In the genomic region with DNA sequence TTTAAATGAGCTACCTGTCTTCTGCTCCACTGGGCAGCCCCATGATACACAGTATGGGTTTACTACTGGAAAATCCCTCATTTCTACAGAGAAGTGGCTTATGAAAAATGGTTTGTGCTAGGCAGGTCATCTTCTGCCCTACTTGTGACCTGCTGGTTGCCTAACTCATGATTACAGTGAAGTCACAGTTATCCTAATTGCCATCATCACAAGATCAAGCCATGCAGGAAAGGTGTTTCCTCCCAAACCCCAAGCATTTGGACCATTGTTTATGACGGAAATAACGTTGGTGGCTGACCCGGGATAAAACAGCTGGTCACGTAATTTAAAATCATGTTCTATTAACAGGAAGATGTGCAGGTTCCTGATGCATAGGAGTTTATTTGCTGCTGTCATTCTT, we compare ENCODE assay signal across 23 cellular contexts.
A peak's percentile ranks its signal among the peaks of the same experiment; 100 is the strongest.
DNase-seq lines count a peak whose midpoint lies in the region; ATAC-seq and TF ChIP-seq lines count a peak whose summit lies in the region.
"Had no signal": no experiment of that assay in that cellular context is flagged by ENCODE, and none has a peak within 500 bp of the region (broad histone marks: within the 10 kb centered on the region; RNA-seq: fewer than 3 reads in every experiment).

No MANE protein-coding gene starts in this region.

- H3K27ac ChIP-seq in heart right ventricle (peak overlapping the region in 5 of 10 donors; percentile 33 to 81 (median 63)), gastroesophageal sphincter (no peak overlapping the region), psoas muscle (peak overlapping the region; percentile 54)
- H3K27ac ChIP-seq: A549; BLaER1 treated with 17β-estradiol and CSF1 and Interleukin-3, amounts not matched to agents 10 nM and 100 nM; GM23248 had no signal

- intact Hi-C loops in heart right ventricle (cut with DNase I): no loop called here
- intact Hi-C loops in cardiac septum (cut with DNase I): no loop called here
- intact Hi-C loops in psoas muscle (cut with DNase I): no loop called here

- DNase-seq in heart right ventricle: no peak
- no peak for DNase-seq in cardiac septum (ENCODE audit: low spot score)
- DNase-seq in dermis blood vessel endothelial cell: peak; percentile 46
- no peak for DNase-seq in psoas muscle
- no peak for DNase-seq in MG63
- DNase-seq: 8988T; ACHN; AML-193; BE2C; Calu3; CD4-positive, alpha-beta T cell; COR-L47; DMS53; DMS79 treated with DMSO at 0.1 percent for 48 hours; GF-D8; GM23248; H7; HCEC 1CT had no signal

- TF ChIP-seq POLR2A in gastroesophageal sphincter (IDR thresholded peaks at IDR 0.05): no peak

- H3K4me1 ChIP-seq in heart right ventricle (peaks cover 0 to 7% (median 0%) of the 10 kb centered on the region in 9 donors), gastroesophageal sphincter (no peaks in the 10 kb centered on the region), psoas muscle (no peaks in the 10 kb centered on the region)
- H3K4me1 ChIP-seq: BE2C; BLaER1 treated with 17β-estradiol and CSF1 and Interleukin-3, amounts not matched to agents 10 nM and 100 nM had no signal

- H3K4me1 Mint-ChIP-seq in activated T-helper 17 cell treated with anti-CD3 and anti-CD28 coated beads, Interleukin-2, amount 50 U/mL, for 72 hours: no peaks in the 10 kb centered on the region

- H3K27me3 ChIP-seq in heart right ventricle (no peaks in the 10 kb centered on the region), gastroesophageal sphincter (no peaks in the 10 kb centered on the region), psoas muscle (ENCODE audit: insufficient read depth in 3 of 3, low read length in 2 of 3) (peaks cover 0 to 2% (median 0%) of the 10 kb centered on the region in 3 donors), MG63 (no peaks in the 10 kb centered on the region)
- H3K27me3 ChIP-seq: BLaER1 treated with 17β-estradiol and CSF1 and Interleukin-3, amounts not matched to agents 10 nM and 100 nM had no signal

- no peak overlapping the region for H3K27ac Mint-ChIP-seq in activated T-helper 17 cell treated with anti-CD3 and anti-CD28 coated beads, Interleukin-2, amount 50 U/mL, for 72 hours
- H3K27ac Mint-ChIP-seq: CD14-positive monocyte; CD4-positive, alpha-beta T cell had no signal

- H3K4me3 Mint-ChIP-seq in activated T-helper 17 cell treated with anti-CD3 and anti-CD28 coated beads, Interleukin-2, amount 50 U/mL, for 72 hours: no peak overlapping the region
- H3K4me3 Mint-ChIP-seq: CD14-positive monocyte; CD4-positive, alpha-beta T cell had no signal

- no peak for TF ChIP-seq EP300 in gastroesophageal sphincter (IDR thresholded peaks at IDR 0.05)

- ATAC-seq in heart right ventricle (peak; percentile 47 to 93 (median 74)), gastroesophageal sphincter (peak; percentile 58), psoas muscle (peak in 1 of 4 donors; percentile 33)
- ATAC-seq in activated T-helper 17 cell treated with anti-CD3 and anti-CD28 coated beads, Interleukin-2, amount 50 U/mL, for 72 hours (replicated peaks): no peak
- ATAC-seq: A549 had no signal

- H3K36me3 Mint-ChIP-seq in activated T-helper 17 cell treated with anti-CD3 and anti-CD28 coated beads, Interleukin-2, amount 50 U/mL, for 72 hours (ENCODE audit: low read depth): no peaks in the 10 kb centered on the region
- H3K36me3 Mint-ChIP-seq: CD14-positive monocyte had no signal

- H3K9me3 ChIP-seq in heart right ventricle (no peaks in the 10 kb centered on the region), gastroesophageal sphincter (no peaks in the 10 kb centered on the region), psoas muscle (no peaks in the 10 kb centered on the region), MG63 (no peaks in the 10 kb centered on the region)
- H3K9me3 ChIP-seq: A549, BE2C had no signal

- H3K36me3 ChIP-seq in heart right ventricle: no peaks in the 10 kb centered on the region
- no peaks in the 10 kb centered on the region for H3K36me3 ChIP-seq in gastroesophageal sphincter
- H3K36me3 ChIP-seq in psoas muscle (ENCODE audit: insufficient read depth in 1 of 2, low read depth in 1 of 2): no peaks in the 10 kb centered on the region
- H3K36me3 ChIP-seq in MG63: no peaks in the 10 kb centered on the region
- H3K36me3 ChIP-seq: BE2C; BLaER1 treated with 17β-estradiol and CSF1 and Interleukin-3, amounts not matched to agents 10 nM and 100 nM had no signal

- TF ChIP-seq CTCF in heart right ventricle (IDR thresholded peaks at IDR 0.05) (no peak), gastroesophageal sphincter (IDR thresholded peaks at IDR 0.05) (no peak), psoas muscle (IDR thresholded peaks at IDR 0.05) (no peak)

- WGBS in heart right ventricle, 2 donors: 75 to 77% methylated on average over 4 of the region's 4 CpGs
- WGBS in gastroesophageal sphincter (ENCODE audit: low coverage in 1 of 2), 2 donors: 46 to 69% methylated on average over 4 of the region's 4 CpGs
- WGBS in psoas muscle, 3 donors: 66 to 72% (median 67%) methylated on average over 4 of the region's 4 CpGs

- no peaks in the 10 kb centered on the region for H3K27me3 Mint-ChIP-seq in activated T-helper 17 cell treated with anti-CD3 and anti-CD28 coated beads, Interleukin-2, amount 50 U/mL, for 72 hours
- H3K27me3 Mint-ChIP-seq: CD4-positive, alpha-beta T cell had no signal

- H3K9me3 Mint-ChIP-seq in activated T-helper 17 cell treated with anti-CD3 and anti-CD28 coated beads, Interleukin-2, amount 50 U/mL, for 72 hours: peaks cover 3% of the 10 kb centered on the region
- H3K9me3 Mint-ChIP-seq: CD14-positive monocyte had no signal

- H3K4me3 ChIP-seq in heart right ventricle (no peak overlapping the region), gastroesophageal sphincter (no peak overlapping the region), psoas muscle (no peak overlapping the region), MG63 (no peak overlapping the region)
- H3K4me3 ChIP-seq: A549; BLaER1 treated with 17β-estradiol and CSF1 and Interleukin-3, amounts not matched to agents 10 nM and 100 nM; GM23248 had no signal
